Comparison of ENCODE assay signal across 8 cellular contexts in the genomic region with DNA sequence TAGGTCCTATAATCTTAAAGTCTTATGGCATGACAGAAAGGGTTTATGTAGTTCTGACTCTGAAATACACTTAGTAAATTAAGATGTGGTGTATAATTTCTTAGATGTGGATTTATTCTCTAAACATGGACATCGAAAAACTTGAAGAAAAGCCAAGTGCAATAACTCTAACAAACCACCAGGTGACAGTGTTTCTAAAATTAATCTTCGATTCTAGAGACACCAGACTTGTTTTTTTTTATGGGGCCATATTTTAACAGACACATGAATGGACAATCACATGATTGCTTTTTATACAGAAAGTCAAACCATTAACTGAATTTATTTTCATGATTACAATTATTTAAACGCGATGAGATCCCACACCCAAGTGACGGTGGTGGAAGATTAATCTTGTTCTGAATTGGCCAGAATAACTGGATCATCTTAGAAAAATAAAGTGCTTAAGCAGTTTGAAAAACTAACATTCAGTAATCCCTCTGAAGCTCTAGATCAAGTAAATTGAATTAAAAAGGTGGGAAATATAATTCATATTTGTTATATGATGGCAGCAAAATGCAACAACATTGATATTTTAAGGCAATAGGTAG.
DNase-seq lines count a peak whose midpoint lies in the region; ATAC-seq and TF ChIP-seq lines count a peak whose summit lies in the region.

No MANE protein-coding gene starts in this region.

- CTCF ChIA-PET in BJ (lab: Yijun Ruan, JAX), result interaction anchor here (0.9 to 1.0 kb wide), 3 partner anchors 12 to 617 kb away, joined by 3 to 4 read pairs (median 3); no protein-coding TSS in a partner anchor

- TF ChIP-seq CTCF in BJ (IDR thresholded peaks at IDR 0.05; ENCODE audit: insufficient read depth, low read depth, low read length), result peak; percentile 73

- H3K9me3 ChIP-seq in adipocyte (ENCODE audit: control insufficient read depth, low read length), result peaks cover 3% of the 10 kb centered on the region

- H3K9ac ChIP-seq in adipocyte (ENCODE audit: low read length), result no peak overlapping the region

- no peaks in the 10 kb centered on the region for H3K27me3 ChIP-seq in BJ (ENCODE audit: control insufficient read depth, insufficient read depth, low read length)
- H3K27me3 ChIP-seq in adipocyte (replicated peaks; ENCODE audit: control insufficient read depth, insufficient read depth, low read length), result no peaks in the 10 kb centered on the region
- H3K27me3 ChIP-seq in H7 (ENCODE audit: control insufficient read depth, insufficient read depth, low read length), result no peaks in the 10 kb centered on the region

- no peaks in the 10 kb centered on the region for H3K36me3 ChIP-seq in BJ (ENCODE audit: control insufficient read depth, insufficient read depth, low read length)
- no peaks in the 10 kb centered on the region for H3K36me3 ChIP-seq in adipocyte (ENCODE audit: control insufficient read depth, insufficient read depth, low read length, severe bottlenecking)
- no peaks in the 10 kb centered on the region for H3K36me3 ChIP-seq in H7 (replicated peaks; ENCODE audit: control insufficient read depth, insufficient read depth, low read length)

- ATAC-seq in GM19395 (IDR thresholded peaks at IDR 0.05; ENCODE audit: unreplicated experiment) (peak; percentile 59), GM21447 (IDR thresholded peaks at IDR 0.05; ENCODE audit: unreplicated experiment) (no peak)

- DNase-seq in BJ (ENCODE audit: low read depth) (no peak), NCI-H1092 (lab: John Stamatoyannopoulos, UW) (peak; percentile 33), adipocyte (ENCODE audit: low read depth) (peak; percentile 71), kidney tubule cell (ENCODE audit: low spot score) (peak; percentile 54), H7 (no peak), cortex of kidney (lab: John Stamatoyannopoulos, UW) (no peak)

- H3K4me3 ChIP-seq in BJ (ENCODE audit: low read depth, low read length) (no peak overlapping the region), adipocyte (ENCODE audit: low read length) (no peak overlapping the region), H7 (ENCODE audit: insufficient read depth, low read depth, low read length) (no peak overlapping the region)

- peaks cover 10% of the 10 kb centered on the region for H3K4me1 ChIP-seq in adipocyte (ENCODE audit: control insufficient read depth, insufficient read depth, low read length)

- POLR2A ChIA-PET in BJ (lab: Charles Lee), result no interaction called here

Comparison
In these comparisons a context has a peak if more than half of its experiments do, and no peak if none do; other contexts are left out.
1. DNase-seq: peak in NCI-H1092 (single experiment), adipocyte (single experiment) and kidney tubule cell (single experiment); none in BJ (single experiment), H7 (single experiment) and cortex of kidney (single experiment).